ENCODE assay signal across 10 cellular contexts in genomic region chr2:156908825-156909224, GRCh38.
A peak's percentile ranks its signal among the peaks of the same experiment; 100 is the strongest.
DNase-seq lines count a peak whose midpoint lies in the region; ATAC-seq and TF ChIP-seq lines count a peak whose summit lies in the region.
"Had no signal": no experiment of that assay in that cellular context is flagged by ENCODE, and none has a peak within 500 bp of the region (broad histone marks: within the 10 kb centered on the region; RNA-seq: fewer than 3 reads in every experiment).

No MANE protein-coding gene starts in this region.

- H3K4me3 ChIP-seq in astrocyte of the spinal cord (ENCODE audit: low read depth, low read length) (no peak overlapping the region), prostate gland (no peak overlapping the region)

- ATAC-seq in GM19467 (IDR thresholded peaks at IDR 0.05; ENCODE audit: unreplicated experiment) (peak; percentile 66), HG03139 (IDR thresholded peaks at IDR 0.05; ENCODE audit: unreplicated experiment) (peak; percentile 79)
- ATAC-seq: CD8-positive, alpha-beta T cell had no signal

- H3K4me1 ChIP-seq in prostate gland (replicated peaks) = no peaks in the 10 kb centered on the region

- H3K36me3 ChIP-seq in prostate gland = no peaks in the 10 kb centered on the region

- 20% methylated on average over 1 of the region's 1 CpG for WGBS in prostate gland

- TF ChIP-seq CTCF in AG09319 (IDR thresholded peaks at IDR 0.05; ENCODE audit: low read depth, low read length) (no peak), astrocyte of the spinal cord (IDR thresholded peaks at IDR 0.05; ENCODE audit: low read depth, low read length) (no peak), prostate gland (IDR thresholded peaks at IDR 0.05) (no peak)

- H3K9me3 ChIP-seq in prostate gland = no peaks in the 10 kb centered on the region

- TF ChIP-seq POLR2A in prostate gland (IDR thresholded peaks at IDR 0.05) = no peak

- DNase-seq in AG09319 (ENCODE audit: extremely low read depth, low read depth) (peak; percentile 37), astrocyte of the spinal cord (ENCODE audit: low read depth, low spot score) (peak; percentile 87), NCI-H2227 treated with DMSO at 0.1 percent for 48 hours (lab: John Stamatoyannopoulos, UW) (no peak), prostate gland (ENCODE audit: low spot score) (no peak), NCI-H1436 treated with DMSO at 0.1 percent for 48 hours (lab: John Stamatoyannopoulos, UW) (no peak), HuH-7 (ENCODE audit: low spot score) (no peak)
- DNase-seq: CD8-positive, alpha-beta T cell had no signal

- in situ Hi-C loops in astrocyte of the spinal cord (cut with HindIII; ENCODE audit: low sequenced_read_pairs) = no loop called here

- intact Hi-C loops in prostate gland (cut with DNase I) = no loop called here

- H3K27me3 ChIP-seq in prostate gland (replicated peaks; ENCODE audit: insufficient read depth) = no peaks in the 10 kb centered on the region

- no peak overlapping the region for H3K27ac ChIP-seq in prostate gland
- H3K27ac ChIP-seq: HL-60 had no signal

Comparison
In these comparisons a context has a peak if more than half of its experiments do, and no peak if none do; other contexts are left out.
1. DNase-seq: peak in AG09319 (single experiment) and astrocyte of the spinal cord (single experiment); none in NCI-H2227 treated with DMSO at 0.1 percent for 48 hours (single experiment), prostate gland (single experiment), NCI-H1436 treated with DMSO at 0.1 percent for 48 hours (single experiment) and HuH-7 (single experiment).